Comparison of ENCODE assay signal across 1 cellular context in genomic region chr2:43347751-43348150, GRCh38.
TF ChIP-seq lines count a peak whose summit lies in the region.

No MANE protein-coding gene starts in this region.

TF ChIP-seq in SK-N-SH, 30 proteins besides CTCF, POLR2A, EP300 and RAD21:
- TF ChIP-seq USF2 (IDR thresholded peaks at IDR 0.05; ENCODE audit: borderline replicate concordance, low read depth, low read length) (no peak), RFX5 (IDR thresholded peaks at IDR 0.05; ENCODE audit: low read length) (no peak), FOXM1 (IDR thresholded peaks at IDR 0.05; ENCODE audit: low read depth) (no peak), TCF12 (IDR thresholded peaks at IDR 0.05) (no peak), RCOR1 (IDR thresholded peaks at IDR 0.05; ENCODE audit: low read length) (no peak), SIN3A (IDR thresholded peaks at IDR 0.05; ENCODE audit: borderline replicate concordance, low read depth, low read length) (no peak), EZH2phosphoT487 (IDR thresholded peaks at IDR 0.05; ENCODE audit: borderline replicate concordance, low read depth) (no peak), MXI1 (IDR thresholded peaks at IDR 0.05; ENCODE audit: low read depth, low read length) (no peak), JUND (IDR thresholded peaks at IDR 0.05) (no peak), GATA2 (CRISPR knock-in tag; IDR thresholded peaks at IDR 0.05) (no peak), CHD2 (IDR thresholded peaks at IDR 0.05; ENCODE audit: low read length, partially characterized antibody) (no peak)
